Comparison of ENCODE assay signal across 9 cellular contexts in genomic region chr9:79581388-79581787, GRCh38. TPM values are rescaled to one million over a fixed set of nuclear protein-coding genes. Genes with fewer than 3 reads are reported as not detected.
DNase-seq lines count a peak whose midpoint lies in the region; ATAC-seq and TF ChIP-seq lines count a peak whose summit lies in the region.
"Had no signal": no experiment of that assay in that cellular context is flagged by ENCODE, and none has a peak within 500 bp of the region (broad histone marks: within the 10 kb centered on the region; RNA-seq: fewer than 3 reads in every experiment).

No MANE protein-coding gene starts in this region.

- H3K27me3 Mint-ChIP-seq in activated T-cell treated with anti-CD3 and anti-CD28 coated beads, Interleukin-2, amount 50 U/mL, for 24 hours: no peaks in the 10 kb centered on the region
- no peaks in the 10 kb centered on the region for H3K27me3 Mint-ChIP-seq in WTC11 (ENCODE audit: low read depth)
- H3K27me3 Mint-ChIP-seq in stimulated activated memory B cell treated with anti-CD40 and anti-IgM and Interleukin-4, amounts not matched to agents 10 μg/mL and 1 μg/mL and 100 μg/mL, for 72 hours: no peaks in the 10 kb centered on the region

- intact Hi-C loops in sciatic nerve (cut with DNase I): no loop called here

- ATAC-seq in WTC11 (no peak), GM21390 (IDR thresholded peaks at IDR 0.05; ENCODE audit: unreplicated experiment) (no peak), sciatic nerve (no peak)
- ATAC-seq in stimulated activated memory B cell treated with anti-CD40 and anti-IgM and Interleukin-4, amounts not matched to agents 10 μg/mL and 1 μg/mL and 100 μg/mL, for 72 hours: no peak

- POLR2A ChIA-PET in WTC11 (lab: Charles Lee): interaction anchor here (0.8 kb wide), 1 partner anchor 10 kb away, joined by 3 read pairs; the partner anchor contains the start of gene TLE4

- peaks cover 86% of the 10 kb centered on the region for H3K4me1 Mint-ChIP-seq in activated T-cell treated with anti-CD3 and anti-CD28 coated beads, Interleukin-2, amount 50 U/mL, for 24 hours (ENCODE audit: low read depth)
- peaks cover 62% of the 10 kb centered on the region for H3K4me1 Mint-ChIP-seq in WTC11
- peaks cover 80% of the 10 kb centered on the region for H3K4me1 Mint-ChIP-seq in stimulated activated memory B cell treated with anti-CD40 and anti-IgM and Interleukin-4, amounts not matched to agents 10 μg/mL and 1 μg/mL and 100 μg/mL, for 72 hours

- H3K36me3 Mint-ChIP-seq in activated T-cell treated with anti-CD3 and anti-CD28 coated beads, Interleukin-2, amount 50 U/mL, for 24 hours (ENCODE audit: low read depth): peaks cover 8% of the 10 kb centered on the region
- H3K36me3 Mint-ChIP-seq in WTC11: peaks cover 21% of the 10 kb centered on the region
- H3K36me3 Mint-ChIP-seq in stimulated activated memory B cell treated with anti-CD40 and anti-IgM and Interleukin-4, amounts not matched to agents 10 μg/mL and 1 μg/mL and 100 μg/mL, for 72 hours: peaks cover 48% of the 10 kb centered on the region

- H3K4me3 Mint-ChIP-seq in activated T-cell treated with anti-CD3 and anti-CD28 coated beads, Interleukin-2, amount 50 U/mL, for 24 hours: peak overlapping the region; percentile 46
- no peak overlapping the region for H3K4me3 Mint-ChIP-seq in WTC11
- H3K4me3 Mint-ChIP-seq in stimulated activated memory B cell treated with anti-CD40 and anti-IgM and Interleukin-4, amounts not matched to agents 10 μg/mL and 1 μg/mL and 100 μg/mL, for 72 hours: no peak overlapping the region

- DNase-seq in activated T-cell treated with anti-CD3 and anti-CD28 coated beads, Interleukin-2, amount 50 U/mL, for 24 hours: no peak
- DNase-seq in activated T-cell treated with anti-CD3 and anti-CD28 coated beads for 4 hours (no peak), WTC11 (ENCODE audit: low spot score) (no peak), fibroblast of the aortic adventitia (ENCODE audit: low read depth) (peak; percentile 51), NCI-H128 (lab: John Stamatoyannopoulos, UW; ENCODE audit: unreplicated experiment) (no peak), sciatic nerve (ENCODE audit: low spot score) (no peak)

- TF ChIP-seq CTCF in WTC11 (IDR thresholded peaks at IDR 0.05) (no peak), fibroblast of the aortic adventitia (IDR thresholded peaks at IDR 0.05; ENCODE audit: insufficient read depth, low read length) (no peak)

- H3K27ac Mint-ChIP-seq in activated T-cell treated with anti-CD3 and anti-CD28 coated beads, Interleukin-2, amount 50 U/mL, for 24 hours: peak overlapping the region; percentile 57
- H3K27ac Mint-ChIP-seq in WTC11: peak overlapping the region; percentile 32; the same call in 1 of the 2 replicates
- peak overlapping the region; percentile 20 for H3K27ac Mint-ChIP-seq in stimulated activated memory B cell treated with anti-CD40 and anti-IgM and Interleukin-4, amounts not matched to agents 10 μg/mL and 1 μg/mL and 100 μg/mL, for 72 hours

- H3K9me3 Mint-ChIP-seq in activated T-cell treated with anti-CD3 and anti-CD28 coated beads, Interleukin-2, amount 50 U/mL, for 24 hours: no peaks in the 10 kb centered on the region
- H3K9me3 Mint-ChIP-seq in WTC11: no peaks in the 10 kb centered on the region
- no peaks in the 10 kb centered on the region for H3K9me3 Mint-ChIP-seq in stimulated activated memory B cell treated with anti-CD40 and anti-IgM and Interleukin-4, amounts not matched to agents 10 μg/mL and 1 μg/mL and 100 μg/mL, for 72 hours

- no peak overlapping the region for H3K4me3 ChIP-seq in fibroblast of the aortic adventitia (ENCODE audit: low read depth, low read length)
- H3K4me3 ChIP-seq: SJCRH30 had no signal

- CTCF ChIA-PET in WTC11 (lab: Charles Lee): no interaction called here

TF ChIP-seq in WTC11, 78 proteins besides CTCF, POLR2A, EP300 and RAD21:
- TF ChIP-seq NR3C1 (CRISPR knock-in tag; conservative IDR thresholded peaks at IDR 0.05; ENCODE audit: low read depth): no peak
- no peak for TF ChIP-seq FOXJ3 (CRISPR knock-in tag; IDR thresholded peaks at IDR 0.05; ENCODE audit: borderline replicate concordance)
- TF ChIP-seq ELF4 (CRISPR knock-in tag; IDR thresholded peaks at IDR 0.05; ENCODE audit: low read depth): no peak
- TF ChIP-seq MXD4 (CRISPR knock-in tag; IDR thresholded peaks at IDR 0.05; ENCODE audit: borderline replicate concordance): no peak
- no peak for TF ChIP-seq SP1 (CRISPR knock-in tag; conservative IDR thresholded peaks at IDR 0.05)
- no peak for TF ChIP-seq NR1H2 (CRISPR knock-in tag; IDR thresholded peaks at IDR 0.05)
- no peak for TF ChIP-seq ATF2 (CRISPR knock-in tag; IDR thresholded peaks at IDR 0.05; ENCODE audit: borderline replicate concordance, low read depth)
- no peak for TF ChIP-seq ZBTB43 (CRISPR knock-in tag; IDR thresholded peaks at IDR 0.05)
- TF ChIP-seq FOXK1 (CRISPR knock-in tag; IDR thresholded peaks at IDR 0.05): no peak
- no peak for TF ChIP-seq AR (CRISPR knock-in tag; IDR thresholded peaks at IDR 0.05)
- TF ChIP-seq STAT6 (CRISPR knock-in tag; conservative IDR thresholded peaks at IDR 0.05; ENCODE audit: low read depth): no peak
- TF ChIP-seq HMGA2 (CRISPR knock-in tag; IDR thresholded peaks at IDR 0.05): no peak
- no peak for TF ChIP-seq ZBTB21 (CRISPR knock-in tag; IDR thresholded peaks at IDR 0.05; ENCODE audit: borderline replicate concordance)
- TF ChIP-seq TEAD4 (CRISPR knock-in tag; IDR thresholded peaks at IDR 0.05): no peak

RNA-seq across cellular contexts. Expression of gene TLE4, which starts 9.6 kb away (rescaled TPM):
- total RNA-seq in WTC11 (2021) (48.1 to 50.9 TPM (median 49.8 TPM) in 3 replicates), fibroblast of the aortic adventitia (ENCODE audit: low replicate concordance) (14.7 and 75.3 TPM in 2 replicates), sciatic nerve (36.2 TPM)
